Comparison of ENCODE assay signal across 8 cellular contexts in the genomic region with DNA sequence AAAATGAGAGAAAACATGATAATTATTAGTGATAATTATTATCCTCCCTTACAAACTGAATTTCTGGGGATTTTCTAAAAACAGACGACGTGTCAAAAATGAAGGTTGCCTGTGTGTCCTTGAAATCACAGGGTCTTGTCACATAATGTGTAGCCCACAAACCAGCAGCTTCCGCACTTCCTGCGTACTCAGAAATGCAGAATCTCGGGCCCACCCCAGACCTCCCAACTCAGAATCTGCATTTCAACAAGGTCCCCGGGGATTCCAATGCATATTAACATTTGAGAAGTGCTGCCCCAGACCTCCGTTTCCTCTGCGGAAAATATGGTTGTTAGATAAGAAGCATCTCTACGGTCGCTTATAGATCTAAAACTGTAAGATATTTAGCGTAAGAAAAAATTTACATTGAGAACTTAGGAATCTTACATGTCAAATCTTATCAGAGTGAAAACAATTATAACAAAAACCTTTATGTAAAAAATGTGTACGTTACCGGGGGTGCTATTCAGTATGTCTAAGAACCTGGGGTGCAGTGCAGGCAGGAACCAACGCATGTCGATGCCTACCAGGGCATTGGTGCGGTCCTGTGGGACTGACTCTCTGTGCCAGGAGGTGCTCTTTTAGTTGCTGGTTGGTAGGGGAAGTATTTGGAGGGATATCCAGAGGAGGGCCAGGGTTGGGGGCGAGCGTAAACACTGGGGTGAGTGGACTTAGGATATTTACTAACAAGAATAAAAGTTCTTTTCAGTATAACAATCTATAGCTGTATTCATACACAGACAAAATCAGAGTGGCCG. TPM values are rescaled to one million over a fixed set of nuclear protein-coding genes. Genes with fewer than 3 reads are reported as not detected.
DNase-seq lines count a peak whose midpoint lies in the region; ATAC-seq and TF ChIP-seq lines count a peak whose summit lies in the region.

No MANE protein-coding gene starts in this region.

- H3K9me3 Mint-ChIP-seq in activated naive CD4-positive, alpha-beta T cell treated with anti-CD3 and anti-CD28 coated beads, Interleukin-2, amount 50 U/mL, for 24 hours: no peaks in the 10 kb centered on the region

- peaks cover 21% of the 10 kb centered on the region for H3K4me1 Mint-ChIP-seq in activated naive CD4-positive, alpha-beta T cell treated with anti-CD3 and anti-CD28 coated beads, Interleukin-2, amount 50 U/mL, for 24 hours

- peak overlapping the region; percentile 33 for H3K4me3 ChIP-seq in OCI-LY7 (ENCODE audit: low read depth, low read length, poor library complexity, severe bottlenecking)

- peak; percentile 41; the same call in 1 of the 2 replicates for TF ChIP-seq CTCF in OCI-LY7 (conservative IDR thresholded peaks at IDR 0.05; ENCODE audit: low read length)

- H3K79me2 ChIP-seq in OCI-LY7 (ENCODE audit: insufficient read depth, low read depth, low read length): no peaks in the 10 kb centered on the region

- H3K36me3 ChIP-seq in OCI-LY7 (ENCODE audit: insufficient read depth, low read length): no peaks in the 10 kb centered on the region

- H3K4me2 ChIP-seq in OCI-LY7 (ENCODE audit: low read length): peak overlapping the region; percentile 47

- intact Hi-C loops in OCI-LY7 (cut with micrococcal nuclease; ENCODE audit: unreplicated experiment): loop anchor here (1.0 kb wide), 4 partner anchors 104 to 502 kb away; no protein-coding TSS in a partner anchor
- intact Hi-C loops in posterior vena cava (cut with DNase I): loop anchor here in 1 of 2 donors (5.0 kb wide), 1 partner anchor 166 kb away; no protein-coding TSS in a partner anchor

- H3K9me3 ChIP-seq in OCI-LY7 (ENCODE audit: low read length): no peaks in the 10 kb centered on the region

- ATAC-seq in GM21390 (IDR thresholded peaks at IDR 0.05; ENCODE audit: unreplicated experiment): no peak

- H3K9me2 ChIP-seq in OCI-LY7 (ENCODE audit: insufficient read depth, low read length): no peaks in the 10 kb centered on the region

- H4K20me1 ChIP-seq in OCI-LY7 (ENCODE audit: insufficient read depth, low read length): no peaks in the 10 kb centered on the region

- H3K27ac ChIP-seq in OCI-LY7 (ENCODE audit: low read depth, low read length, poor library complexity, severe bottlenecking): no peak overlapping the region

- peak overlapping the region; percentile 80 for H3K4me3 Mint-ChIP-seq in activated naive CD4-positive, alpha-beta T cell treated with anti-CD3 and anti-CD28 coated beads, Interleukin-2, amount 50 U/mL, for 24 hours

- no peak overlapping the region for H3K27ac Mint-ChIP-seq in activated naive CD4-positive, alpha-beta T cell treated with anti-CD3 and anti-CD28 coated beads, Interleukin-2, amount 50 U/mL, for 24 hours

- CTCF ChIA-PET in OCI-LY7 (lab: Charles Lee; ENCODE audit: unreplicated experiment): interaction anchor here (0.6 to 3.1 kb wide), 3 partner anchors 17 to 282 kb away, joined by 3 to 31 read pairs (median 3); no protein-coding TSS in a partner anchor

- TF ChIP-seq POLR2A in erythroblast (IDR thresholded peaks at IDR 0.05; ENCODE audit: low read length): no peak

- H3K36me3 Mint-ChIP-seq in activated naive CD4-positive, alpha-beta T cell treated with anti-CD3 and anti-CD28 coated beads, Interleukin-2, amount 50 U/mL, for 24 hours: no peaks in the 10 kb centered on the region

- no TSS peak for BruUV-seq in OCI-LY7 (replicated peaks; lab: Mats Ljungman, UMichigan)

- H3K27me3 Mint-ChIP-seq in activated naive CD4-positive, alpha-beta T cell treated with anti-CD3 and anti-CD28 coated beads, Interleukin-2, amount 50 U/mL, for 24 hours: peaks cover 2% of the 10 kb centered on the region

- peaks cover 7% of the 10 kb centered on the region for H3K4me1 ChIP-seq in OCI-LY7 (ENCODE audit: insufficient read depth, low read length, poor library complexity, severe bottlenecking)

- peak overlapping the region; percentile 83 for H2AFZ ChIP-seq in OCI-LY7 (ENCODE audit: low read length)

- POLR2A ChIA-PET in OCI-LY7 (lab: Charles Lee): interaction anchor here (0.7 to 1.7 kb wide), 7 partner anchors 106 to 477 kb away, joined by 3 to 13 read pairs (median 5); partner anchors contain the start of genes SOS1 and SRSF7

- DNase-seq in activated naive CD4-positive, alpha-beta T cell treated with Interleukin-2 at 50 U/mL for 16 hours: no peak
- DNase-seq in OCI-LY7 (ENCODE audit: low spot score) (peak; percentile 55), erythroblast (lab: John Stamatoyannopoulos, UW) (peak; percentile 55 to 66), posterior vena cava (ENCODE audit: low spot score) (peak; percentile 66), SIG-M5 treated with dmso at 0.1 percent for 504 hours (lab: John Stamatoyannopoulos, UW; ENCODE audit: unreplicated experiment) (no peak), NCI-H1417 treated with DMSO at 0.1 percent for 48 hours (lab: John Stamatoyannopoulos, UW) (no peak)

RNA-seq across cellular contexts. Expression of gene CDKL4, which starts 15.2 kb away (rescaled TPM):
- not detected in 2 replicates for total RNA-seq in OCI-LY7 (2014; rRNA removed; shearing (Covaris generic))
- not detected in 2 replicates for total RNA-seq in OCI-LY7 (2022)
- total RNA-seq in posterior vena cava: 1 to 10 TPM in 1 of 2 donors, under 1 TPM in 1; 0.46 to 1.2 TPM

Comparison
In these comparisons a context has a peak if more than half of its experiments do, and no peak if none do; other contexts are left out.
1. DNase-seq: peak in OCI-LY7 (single experiment), erythroblast (2 of 2) and posterior vena cava (single experiment); none in activated naive CD4-positive, alpha-beta T cell treated with Interleukin-2 at 50 U/mL for 16 hours (single experiment), SIG-M5 treated with dmso at 0.1 percent for 504 hours (single experiment) and NCI-H1417 treated with DMSO at 0.1 percent for 48 hours (single experiment).